ENCODE assay signal across 8 cellular contexts in genomic region chr9:73683862-73684591, GRCh38.
DNase-seq lines count a peak whose midpoint lies in the region; ATAC-seq, FAIRE-seq and TF ChIP-seq lines count a peak whose summit lies in the region.

No MANE protein-coding gene starts in this region.

- H3K9me3 Mint-ChIP-seq in HFFc6: peaks cover 24% of the 10 kb centered on the region

- H3K4me2 ChIP-seq in PC-3 (ENCODE audit: low read length): peak overlapping the region; percentile 48

- no peaks in the 10 kb centered on the region for H3K4me1 Mint-ChIP-seq in HFFc6 (ENCODE audit: low read depth)

- no peaks in the 10 kb centered on the region for H3K36me3 Mint-ChIP-seq in HFFc6 (ENCODE audit: low read depth)

- peaks cover 6% of the 10 kb centered on the region; the same call in 1 of the 2 replicates for H3K4me1 ChIP-seq in PC-3 (ENCODE audit: insufficient read depth, low read length)
- peaks cover 3% of the 10 kb centered on the region for H3K4me1 ChIP-seq in foreskin keratinocyte
- no peaks in the 10 kb centered on the region for H3K4me1 ChIP-seq in spleen

- H3K9me3 ChIP-seq in PC-3 (ENCODE audit: low read length) (no peaks in the 10 kb centered on the region), spleen (peaks cover 0 to 15% (median 0%) of the 10 kb centered on the region in 8 donors)

- ATAC-seq in PC-3: 0 out of 2 replicates have a peak, but pooled peaks have one; percentile 38
- ATAC-seq in foreskin keratinocyte: peak; percentile 87
- ATAC-seq in GM19023 (IDR thresholded peaks at IDR 0.05; ENCODE audit: unreplicated experiment): no peak

- no peak overlapping the region for H3K27ac Mint-ChIP-seq in HFFc6

- no peak for TF ChIP-seq POLR2A in spleen (IDR thresholded peaks at IDR 0.05)

- H3K9me2 ChIP-seq in PC-3 (replicated peaks; ENCODE audit: low read length): no peaks in the 10 kb centered on the region

- intact Hi-C loops in PC-3 (cut with micrococcal nuclease): loop anchor here (5.0 to 10.0 kb wide), 3 partner anchors 691 to 963 kb away; no protein-coding TSS in a partner anchor
- intact Hi-C loops in spleen (cut with DNase I; ENCODE audit: low total_unique reads): no loop called here

- H3K36me3 ChIP-seq in PC-3 (ENCODE audit: low read depth, low read length): no peaks in the 10 kb centered on the region
- H3K36me3 ChIP-seq in spleen: no peaks in the 10 kb centered on the region

- H3K79me2 ChIP-seq in PC-3 (ENCODE audit: low read length): no peaks in the 10 kb centered on the region

- no peaks in the 10 kb centered on the region for H3F3A ChIP-seq in PC-3 (ENCODE audit: low read length, unreplicated experiment)

- no peaks in the 10 kb centered on the region for H3K27me3 Mint-ChIP-seq in HFFc6 (ENCODE audit: insufficient read depth)

- peak; percentile 86 for FAIRE-seq in G401.6 (lab: Jason Lieb, UNC)

- peak; percentile 19 for DNase-seq in HFFc6
- DNase-seq in PC-3: peak; percentile 53
- DNase-seq in foreskin keratinocyte: peak; percentile 94 to 96
- no peak for DNase-seq in cerebellum (ENCODE audit: low spot score)
- no peak for DNase-seq in activated T-cell treated with anti-CD3 and anti-CD28 coated beads for 4 hours
- DNase-seq in spleen: no peak

- peak; percentile 65 for TF ChIP-seq CTCF in HFFc6 (IDR thresholded peaks at IDR 0.05)
- TF ChIP-seq CTCF in PC-3 (conservative IDR thresholded peaks at IDR 0.05; ENCODE audit: low read depth, low read length): peak; percentile 72
- TF ChIP-seq CTCF in foreskin keratinocyte (conservative IDR thresholded peaks at IDR 0.05): peak; percentile 93
- TF ChIP-seq CTCF in spleen (IDR thresholded peaks at IDR 0.05 in 8 of 11, conservative IDR thresholded peaks at IDR 0.05 in 3 of 11): no peak

- H3K27ac ChIP-seq in PC-3 (ENCODE audit: low read length): peak overlapping the region; percentile 68
- peak overlapping the region; percentile 54 for H3K27ac ChIP-seq in foreskin keratinocyte
- no peak overlapping the region for H3K27ac ChIP-seq in spleen

- no peak overlapping the region for H3K9ac ChIP-seq in PC-3 (ENCODE audit: low read length)

- BruUV-seq in PC-3 (replicated peaks; lab: Mats Ljungman, UMichigan): no TSS peak

- no peak overlapping the region for H2AFZ ChIP-seq in PC-3 (ENCODE audit: low read length)

- no peaks in the 10 kb centered on the region for H4K20me1 ChIP-seq in PC-3 (ENCODE audit: low read length)

- H3K4me3 ChIP-seq in PC-3 (ENCODE audit: low read length): no peak overlapping the region
- H3K4me3 ChIP-seq in spleen: no peak overlapping the region

- POLR2A ChIA-PET in PC-3 (lab: Charles Lee; ENCODE audit: unreplicated experiment): no interaction called here

- CTCF ChIA-PET in PC-3 (lab: Charles Lee): interaction anchor here (0.5 kb wide), 1 partner anchor 953 kb away, joined by 3 read pairs; no protein-coding TSS in a partner anchor

- no peak overlapping the region for H3K4me3 Mint-ChIP-seq in HFFc6

- H3K27me3 ChIP-seq in PC-3 (ENCODE audit: low read length) (no peaks in the 10 kb centered on the region), foreskin keratinocyte (no peaks in the 10 kb centered on the region), spleen (replicated peaks in 1 of 7) (no peaks in the 10 kb centered on the region)

Comparison
In these comparisons a context has a peak if more than half of its experiments do, and no peak if none do; other contexts are left out.
1. DNase-seq: peak in HFFc6 (single experiment), PC-3 (single experiment) and foreskin keratinocyte (2 of 2); none in cerebellum (single experiment), activated T-cell treated with anti-CD3 and anti-CD28 coated beads for 4 hours (single experiment) and spleen (single experiment).
2. CTCF ChIP-seq: peak in HFFc6 (single experiment), PC-3 (single experiment) and foreskin keratinocyte (single experiment); none in spleen (0 of 11).
3. H3K27ac ChIP-seq: peak in PC-3 (single experiment) and foreskin keratinocyte (single experiment); none in spleen (0 of 8).